Comparison of ENCODE assay signal across 8 cellular contexts in genomic region chr6:71496018-71496800, GRCh38.
DNase-seq lines count a peak whose midpoint lies in the region; ATAC-seq and TF ChIP-seq lines count a peak whose summit lies in the region.

No MANE protein-coding gene starts in this region.

- ATAC-seq in GM18873 (IDR thresholded peaks at IDR 0.05; ENCODE audit: low FRiP score, unreplicated experiment), result peak; percentile 100
- ATAC-seq in HG02840 (IDR thresholded peaks at IDR 0.05; ENCODE audit: low FRiP score, unreplicated experiment), result peak; percentile 98
- ATAC-seq in mucosa of descending colon, result peak; percentile 42

- no peak overlapping the region for H3K4me3 ChIP-seq in SK-N-SH (ENCODE audit: low read depth in 2 of 2, low read length in 1 of 2)
- H3K4me3 ChIP-seq in mucosa of descending colon, result no peak overlapping the region

- peak overlapping the region in 1 of 2 experiments; percentile 47; a peak in 2 of 4 replicates for H3K27ac ChIP-seq in SK-N-SH (ENCODE audit: low read depth in 2 of 2, low read length in 1 of 2)

- H3K9me3 Mint-ChIP-seq in activated CD4-positive, alpha-beta memory T cell treated with anti-CD3 and anti-CD28 coated beads for 36 hours, result no peaks in the 10 kb centered on the region

- peak overlapping the region; percentile 75 for H2AFZ ChIP-seq in SK-N-SH (ENCODE audit: low read depth)

- no peaks in the 10 kb centered on the region for H3K36me3 Mint-ChIP-seq in activated CD4-positive, alpha-beta memory T cell treated with anti-CD3 and anti-CD28 coated beads for 36 hours

- H3K36me3 ChIP-seq in SK-N-SH (replicated peaks in 1 of 2; ENCODE audit: control insufficient read depth in 1 of 2, insufficient read depth in 2 of 2, low read length in 1 of 2) (no peaks in the 10 kb centered on the region), mucosa of descending colon (ENCODE audit: low read depth) (no peaks in the 10 kb centered on the region)

- no peak for TF ChIP-seq EP300 in SK-N-SH (IDR thresholded peaks at IDR 0.05; ENCODE audit: borderline replicate concordance in 1 of 2, low read depth in 1 of 2, low read length in 1 of 2)

- H3K4me1 ChIP-seq in SK-N-SH (ENCODE audit: control insufficient read depth in 1 of 2, insufficient read depth in 2 of 2, low read depth in 1 of 2, low read length in 1 of 2), result 0 out of 4 replicates have a peak, but pooled peaks cover 0 to 6% of the 10 kb centered on the region in 2 experiments
- H3K4me1 ChIP-seq in mucosa of descending colon (ENCODE audit: low read depth), result no peaks in the 10 kb centered on the region

- DNase-seq in SK-N-SH, result no peak
- DNase-seq in mucosa of descending colon, result peak; percentile 13 to 32 (median 18)
- no peak for DNase-seq in stimulated activated CD4-positive, alpha-beta T cell treated with anti-CD3 and anti-CD28 coated beads, Interleukin-4, amount 100 ng/mL, for 1 hour
- DNase-seq in NCI-H187 (lab: John Stamatoyannopoulos, UW), result no peak
- DNase-seq in activated CD4-positive, alpha-beta memory T cell treated with anti-CD3 and anti-CD28 coated beads for 36 hours, result no peak
- DNase-seq in COR-L47 (lab: John Stamatoyannopoulos, UW), result no peak

- intact Hi-C loops in mucosa of descending colon (cut with DNase I, micrococcal nuclease), result no loop called here
- intact Hi-C loops in activated CD4-positive, alpha-beta memory T cell treated with anti-CD3 and anti-CD28 coated beads for 36 hours (cut with micrococcal nuclease), result no loop called here

- H3K4me1 Mint-ChIP-seq in activated CD4-positive, alpha-beta memory T cell treated with anti-CD3 and anti-CD28 coated beads for 36 hours (ENCODE audit: low read depth), result peaks cover 3% of the 10 kb centered on the region

- CTCF ChIA-PET in SK-N-SH (lab: Yijun Ruan, JAX), result interaction anchor here (0.7 kb wide), 1 partner anchor 152 kb away, joined by 3 read pairs; no protein-coding TSS in a partner anchor
- CTCF ChIA-PET in activated CD4-positive, alpha-beta memory T cell treated with anti-CD3 and anti-CD28 coated beads for 36 hours (lab: Charles Lee), result no interaction called here

- H3K4me2 ChIP-seq in SK-N-SH, result peak overlapping the region; percentile 34; the same call in 1 of the 2 replicates

- H4K20me1 ChIP-seq in SK-N-SH (ENCODE audit: insufficient read depth), result no peaks in the 10 kb centered on the region

- H3K27me3 ChIP-seq in SK-N-SH (ENCODE audit: insufficient read depth), result no peaks in the 10 kb centered on the region

- peaks cover 8% of the 10 kb centered on the region for H3K27me3 Mint-ChIP-seq in activated CD4-positive, alpha-beta memory T cell treated with anti-CD3 and anti-CD28 coated beads for 36 hours

- no peak for TF ChIP-seq RAD21 in SK-N-SH (IDR thresholded peaks at IDR 0.05; ENCODE audit: low read length)

- WGBS in SK-N-SH (ENCODE audit: low lambda C conversion rate), result 69% methylated on average over 5 of the region's 5 CpGs

- H3K9ac ChIP-seq in SK-N-SH, result peak overlapping the region; percentile 3; the same call in 1 of the 2 replicates

- POLR2A ChIA-PET in SK-N-SH (lab: Yijun Ruan, JAX), result no interaction called here
- POLR2A ChIA-PET in activated CD4-positive, alpha-beta memory T cell treated with anti-CD3 and anti-CD28 coated beads for 36 hours (lab: Charles Lee), result no interaction called here

- TF ChIP-seq CTCF in SK-N-SH (IDR thresholded peaks at IDR 0.05) (no peak), mucosa of descending colon (IDR thresholded peaks at IDR 0.05) (no peak)

- no peaks in the 10 kb centered on the region for H3F3A ChIP-seq in SK-N-SH (replicated peaks; ENCODE audit: insufficient read depth)

- no peaks in the 10 kb centered on the region for H3K9me2 ChIP-seq in SK-N-SH

- no peak overlapping the region for H3K4me3 Mint-ChIP-seq in activated CD4-positive, alpha-beta memory T cell treated with anti-CD3 and anti-CD28 coated beads for 36 hours

- no peaks in the 10 kb centered on the region for H3K9me3 ChIP-seq in SK-N-SH
- no peaks in the 10 kb centered on the region for H3K9me3 ChIP-seq in mucosa of descending colon

- H3K27ac Mint-ChIP-seq in activated CD4-positive, alpha-beta memory T cell treated with anti-CD3 and anti-CD28 coated beads for 36 hours, result no peak overlapping the region

- H3K79me2 ChIP-seq in SK-N-SH (ENCODE audit: insufficient read depth), result no peaks in the 10 kb centered on the region

TF ChIP-seq in SK-N-SH, 30 proteins besides CTCF, POLR2A, EP300 and RAD21:
- TF ChIP-seq, protein P1, sequence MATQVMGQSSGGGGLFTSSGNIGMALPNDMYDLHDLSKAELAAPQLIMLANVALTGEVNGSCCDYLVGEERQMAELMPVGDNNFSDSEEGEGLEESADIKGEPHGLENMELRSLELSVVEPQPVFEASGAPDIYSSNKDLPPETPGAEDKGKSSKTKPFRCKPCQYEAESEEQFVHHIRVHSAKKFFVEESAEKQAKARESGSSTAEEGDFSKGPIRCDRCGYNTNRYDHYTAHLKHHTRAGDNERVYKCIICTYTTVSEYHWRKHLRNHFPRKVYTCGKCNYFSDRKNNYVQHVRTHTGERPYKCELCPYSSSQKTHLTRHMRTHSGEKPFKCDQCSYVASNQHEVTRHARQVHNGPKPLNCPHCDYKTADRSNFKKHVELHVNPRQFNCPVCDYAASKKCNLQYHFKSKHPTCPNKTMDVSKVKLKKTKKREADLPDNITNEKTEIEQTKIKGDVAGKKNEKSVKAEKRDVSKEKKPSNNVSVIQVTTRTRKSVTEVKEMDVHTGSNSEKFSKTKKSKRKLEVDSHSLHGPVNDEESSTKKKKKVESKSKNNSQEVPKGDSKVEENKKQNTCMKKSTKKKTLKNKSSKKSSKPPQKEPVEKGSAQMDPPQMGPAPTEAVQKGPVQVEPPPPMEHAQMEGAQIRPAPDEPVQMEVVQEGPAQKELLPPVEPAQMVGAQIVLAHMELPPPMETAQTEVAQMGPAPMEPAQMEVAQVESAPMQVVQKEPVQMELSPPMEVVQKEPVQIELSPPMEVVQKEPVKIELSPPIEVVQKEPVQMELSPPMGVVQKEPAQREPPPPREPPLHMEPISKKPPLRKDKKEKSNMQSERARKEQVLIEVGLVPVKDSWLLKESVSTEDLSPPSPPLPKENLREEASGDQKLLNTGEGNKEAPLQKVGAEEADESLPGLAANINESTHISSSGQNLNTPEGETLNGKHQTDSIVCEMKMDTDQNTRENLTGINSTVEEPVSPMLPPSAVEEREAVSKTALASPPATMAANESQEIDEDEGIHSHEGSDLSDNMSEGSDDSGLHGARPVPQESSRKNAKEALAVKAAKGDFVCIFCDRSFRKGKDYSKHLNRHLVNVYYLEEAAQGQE (IDR thresholded peaks at IDR 0.05; ENCODE audit: low read depth, low read length), result no peak
- TF ChIP-seq CHD2 (IDR thresholded peaks at IDR 0.05; ENCODE audit: low read length, partially characterized antibody) (no peak), GABPA (IDR thresholded peaks at IDR 0.05; ENCODE audit: low read depth) (no peak), FOSL2 (IDR thresholded peaks at IDR 0.05; ENCODE audit: borderline replicate concordance, low read depth) (no peak)

Comparison
In these comparisons a context has a peak if more than half of its experiments do, and no peak if none do; other contexts are left out.
1. ATAC-seq: peak in every context shown above with its lines; median percentile 100 in GM18873; 98 in HG02840; 42 in mucosa of descending colon.
2. DNase-seq: peak in mucosa of descending colon (3 of 3); none in SK-N-SH (single experiment), stimulated activated CD4-positive, alpha-beta T cell treated with anti-CD3 and anti-CD28 coated beads, Interleukin-4, amount 100 ng/mL, for 1 hour (single experiment), NCI-H187 (0 of 2), activated CD4-positive, alpha-beta memory T cell treated with anti-CD3 and anti-CD28 coated beads for 36 hours (single experiment) and COR-L47 (single experiment).